In genomic region chr13:49539313-49539712, GRCh38 we compare ENCODE assay signal across 16 cellular contexts. TPM values are rescaled to one million over a fixed set of nuclear protein-coding genes. Genes with fewer than 3 reads are reported as not detected.
DNase-seq lines count a peak whose midpoint lies in the region; TF ChIP-seq lines count a peak whose summit lies in the region.
"Had no signal": no experiment of that assay in that cellular context is flagged by ENCODE, and none has a peak within 500 bp of the region (broad histone marks: within the 10 kb centered on the region; RNA-seq: fewer than 3 reads in every experiment).

No MANE protein-coding gene starts in this region.

- no peak for TF ChIP-seq POLR2A in erythroblast (IDR thresholded peaks at IDR 0.05; ENCODE audit: low read length)

- H3K79me1 ChIP-seq in mesenchymal stem cell (replicated peaks; ENCODE audit: low read length, poor library complexity, severe bottlenecking): peaks cover 2% of the 10 kb centered on the region

- CTCF ChIA-PET in CD4-positive, alpha-beta memory T cell (lab: Charles Lee; ENCODE audit: partially characterized antibody): interaction anchor here (1.2 to 1.7 kb wide), 3 partner anchors 67 to 239 kb away, joined by 3 read pairs; no protein-coding TSS in a partner anchor

- peak overlapping the region in 7 of 8 donors; percentile 23 to 90 (median 63) for H3K4me3 Mint-ChIP-seq in CD4-positive, alpha-beta memory T cell
- no peak overlapping the region for H3K4me3 Mint-ChIP-seq in activated T-helper 2 cell treated with anti-CD3 and anti-CD28 coated beads, Interferon-gamma antibody, Interleukin-2, Interleukin-4, amounts not matched to agents 10 μg/mL and 5 μg/mL and 100 μg/mL, durations not matched to agents 14 hours and 24 hours and 36 hours (ENCODE audit: low read depth)
- H3K4me3 Mint-ChIP-seq: neural crest cell had no signal

- TF ChIP-seq CTCF in GM13976 (IDR thresholded peaks at IDR 0.05; ENCODE audit: borderline replicate concordance, control extremely low read depth, extremely low read depth, insufficient read depth, missing control alignments): no peak

- POLR2A ChIA-PET in CD4-positive, alpha-beta memory T cell (lab: Charles Lee; ENCODE audit: partially characterized antibody): interaction anchor here (0.6 to 2.9 kb wide), 6 partner anchors 9 to 95 kb away, joined by 3 to 15 read pairs (median 8); partner anchors contain the start of genes CAB39L, PHF11, RCBTB1 and SETDB2

- no peak overlapping the region for H3K23ac ChIP-seq in mesenchymal stem cell (ENCODE audit: low read length in 2 of 2)

- H3K18ac ChIP-seq in mesenchymal stem cell (ENCODE audit: low read depth in 1 of 2, low read length in 2 of 2): no peak overlapping the region

- peaks cover 22 to 35% of the 10 kb centered on the region in 2 donors for H3K36me3 Mint-ChIP-seq in CD4-positive, alpha-beta memory T cell
- peaks cover 40% of the 10 kb centered on the region for H3K36me3 Mint-ChIP-seq in activated T-helper 2 cell treated with anti-CD3 and anti-CD28 coated beads, Interferon-gamma antibody, Interleukin-2, Interleukin-4, amounts not matched to agents 10 μg/mL and 5 μg/mL and 100 μg/mL, durations not matched to agents 14 hours and 24 hours and 36 hours (ENCODE audit: low read depth)

- H3K27ac ChIP-seq in BLaER1 (peak overlapping the region; percentile 86), mesenchymal stem cell (ENCODE audit: low read length, poor library complexity, severe bottlenecking) (no peak overlapping the region)
- H3K27ac ChIP-seq in CD4-positive, alpha-beta memory T cell (ENCODE audit: low read depth, low read length): no peak overlapping the region
- H3K27ac ChIP-seq: suprapubic skin had no signal

- intact Hi-C loops in CD4-positive, alpha-beta memory T cell (cut with micrococcal nuclease): loop anchor here (5.0 kb wide), 1 partner anchor 48 kb away; the partner anchor contains the start of gene RCBTB1
- intact Hi-C loops in activated T-helper 2 cell treated with anti-CD3 and anti-CD28 coated beads, Interferon-gamma antibody, Interleukin-2, Interleukin-4, amounts not matched to agents 10 μg/mL and 5 μg/mL and 100 μg/mL, durations not matched to agents 14 hours and 24 hours and 36 hours (cut with micrococcal nuclease): no loop called here

- no peaks in the 10 kb centered on the region for H3K27me3 Mint-ChIP-seq in CD4-positive, alpha-beta memory T cell
- H3K27me3 Mint-ChIP-seq in activated T-helper 2 cell treated with anti-CD3 and anti-CD28 coated beads, Interferon-gamma antibody, Interleukin-2, Interleukin-4, amounts not matched to agents 10 μg/mL and 5 μg/mL and 100 μg/mL, durations not matched to agents 14 hours and 24 hours and 36 hours (ENCODE audit: low read depth): no peaks in the 10 kb centered on the region

- in situ Hi-C loops in GM13976 (cut with MboI; ENCODE audit: low sequenced_read_pairs, unreplicated experiment): no loop called here

- H3K4ac ChIP-seq in mesenchymal stem cell (ENCODE audit: low read depth in 1 of 2, low read length in 2 of 2): no peak overlapping the region

- no peak for DNase-seq in CD4-positive, alpha-beta memory T cell
- DNase-seq in activated T-helper 2 cell treated with anti-CD3 and anti-CD28 coated beads, Interferon-gamma antibody, Interleukin-2, Interleukin-4, amounts not matched to agents 10 μg/mL and 5 μg/mL and 100 μg/mL, durations not matched to agents 14 hours and 24 hours and 36 hours (ENCODE audit: low spot score): no peak
- peak; percentile 25 for DNase-seq in mesenchymal stem cell
- no peak for DNase-seq in erythroblast (lab: John Stamatoyannopoulos, UW)
- DNase-seq in GM03348 (ENCODE audit: low spot score): no peak
- no peak for DNase-seq in GM13976 (ENCODE audit: low spot score)
- DNase-seq: adrenal gland; C1 segment of cervical spinal cord; central memory CD4-positive, alpha-beta T cell; DND-41; NCI-H1436 treated with DMSO at 0.1 percent for 48 hours; NCI-H345 had no signal

- no peak overlapping the region for H2AFZ ChIP-seq in mesenchymal stem cell (ENCODE audit: low read depth, low read length)

- no peak overlapping the region for H3K14ac ChIP-seq in mesenchymal stem cell (ENCODE audit: low read length in 2 of 2)

- H3K4me3 ChIP-seq in BLaER1 (no peak overlapping the region), mesenchymal stem cell (ENCODE audit: insufficient read depth in 1 of 2, low read depth in 1 of 2, low read length in 2 of 2) (no peak overlapping the region)
- no peak overlapping the region for H3K4me3 ChIP-seq in CD4-positive, alpha-beta memory T cell (ENCODE audit: low read length in 2 of 2)
- H3K4me3 ChIP-seq: adrenal gland, lung, suprapubic skin had no signal

- 82% methylated on average over 4 of the region's 5 CpGs for WGBS in mesenchymal stem cell

- H3K9me3 Mint-ChIP-seq in CD4-positive, alpha-beta memory T cell: no peaks in the 10 kb centered on the region
- no peaks in the 10 kb centered on the region for H3K9me3 Mint-ChIP-seq in activated T-helper 2 cell treated with anti-CD3 and anti-CD28 coated beads, Interferon-gamma antibody, Interleukin-2, Interleukin-4, amounts not matched to agents 10 μg/mL and 5 μg/mL and 100 μg/mL, durations not matched to agents 14 hours and 24 hours and 36 hours
- H3K9me3 Mint-ChIP-seq: neural crest cell had no signal

- no peak overlapping the region for H2BK120ac ChIP-seq in mesenchymal stem cell (ENCODE audit: low read depth, low read length)

- H3K27ac Mint-ChIP-seq in CD4-positive, alpha-beta memory T cell: peak overlapping the region; percentile 18 to 86 (median 84)
- peak overlapping the region; percentile 62 for H3K27ac Mint-ChIP-seq in activated T-helper 2 cell treated with anti-CD3 and anti-CD28 coated beads, Interferon-gamma antibody, Interleukin-2, Interleukin-4, amounts not matched to agents 10 μg/mL and 5 μg/mL and 100 μg/mL, durations not matched to agents 14 hours and 24 hours and 36 hours

- no peak overlapping the region for H2BK5ac ChIP-seq in mesenchymal stem cell (ENCODE audit: low read depth, low read length, poor library complexity, severe bottlenecking)

- H3K4me2 ChIP-seq in BLaER1 (peak overlapping the region; percentile 85), mesenchymal stem cell (ENCODE audit: low read length, poor library complexity, severe bottlenecking) (no peak overlapping the region)

- no peak overlapping the region for H2BK12ac ChIP-seq in mesenchymal stem cell (ENCODE audit: low read length in 2 of 2)

- no peaks in the 10 kb centered on the region for H3K27me3 ChIP-seq in BLaER1
- H3K27me3 ChIP-seq in CD4-positive, alpha-beta memory T cell (ENCODE audit: insufficient read depth, low read length): no peaks in the 10 kb centered on the region
- no peaks in the 10 kb centered on the region for H3K27me3 ChIP-seq in mesenchymal stem cell (ENCODE audit: control insufficient read depth in 1 of 2, insufficient read depth in 1 of 2, low read length in 2 of 2)
- H3K27me3 ChIP-seq: adrenal gland, suprapubic skin had no signal

- H3K36me3 ChIP-seq in BLaER1 (peaks cover 50% of the 10 kb centered on the region), mesenchymal stem cell (ENCODE audit: control insufficient read depth in 1 of 2, insufficient read depth in 2 of 2, low read depth in 1 of 2, low read length in 2 of 2) (peaks cover 0 to 76% of the 10 kb centered on the region in 2 experiments)
- H3K36me3 ChIP-seq in CD4-positive, alpha-beta memory T cell (ENCODE audit: insufficient read depth, low read length): peaks cover 8% of the 10 kb centered on the region

- H3K9me3 ChIP-seq in BLaER1 (no peaks in the 10 kb centered on the region), mesenchymal stem cell (ENCODE audit: control insufficient read depth, low read length) (no peaks in the 10 kb centered on the region)
- H3K9me3 ChIP-seq in CD4-positive, alpha-beta memory T cell (ENCODE audit: control insufficient read depth in 1 of 2, low read length in 2 of 2): no peaks in the 10 kb centered on the region
- H3K9me3 ChIP-seq: adrenal gland, suprapubic skin had no signal

- H4K91ac ChIP-seq in mesenchymal stem cell (ENCODE audit: low read length): no peak overlapping the region

- H3K4me1 ChIP-seq in BLaER1 (peaks cover 92% of the 10 kb centered on the region), mesenchymal stem cell (ENCODE audit: control insufficient read depth, insufficient read depth, low read depth, low read length) (no peaks in the 10 kb centered on the region)
- peaks cover 20% of the 10 kb centered on the region for H3K4me1 ChIP-seq in CD4-positive, alpha-beta memory T cell (ENCODE audit: insufficient read depth, low read length)
- H3K4me1 ChIP-seq: suprapubic skin had no signal

- H4K20me1 ChIP-seq in BLaER1: no peaks in the 10 kb centered on the region

- H3K4me1 Mint-ChIP-seq in CD4-positive, alpha-beta memory T cell: peaks cover 18 to 19% (median 19%) of the 10 kb centered on the region in 4 donors
- H3K4me1 Mint-ChIP-seq in activated T-helper 2 cell treated with anti-CD3 and anti-CD28 coated beads, Interferon-gamma antibody, Interleukin-2, Interleukin-4, amounts not matched to agents 10 μg/mL and 5 μg/mL and 100 μg/mL, durations not matched to agents 14 hours and 24 hours and 36 hours (ENCODE audit: low read depth): peaks cover 21% of the 10 kb centered on the region

- H3K9ac ChIP-seq in BLaER1 (peak overlapping the region; percentile 72; the same call in 1 of the 2 replicates), mesenchymal stem cell (ENCODE audit: low read length) (no peak overlapping the region)

- no peak overlapping the region for H2AK5ac ChIP-seq in mesenchymal stem cell (ENCODE audit: low read length, severe bottlenecking)

- no peak overlapping the region for H2BK15ac ChIP-seq in mesenchymal stem cell (ENCODE audit: low read depth, poor library complexity, severe bottlenecking)

- no peak overlapping the region for H4K8ac ChIP-seq in mesenchymal stem cell (ENCODE audit: low read length)

RNA-seq across cellular contexts. Expression of gene PHF11, which starts 43.6 kb away (rescaled TPM):
- total RNA-seq in CD4-positive, alpha-beta memory T cell: 100 to 1,000 TPM; 138 to 139 TPM
- 10 to 100 TPM; 90.4 to 97.3 TPM for polyA plus RNA-seq in CD4-positive, alpha-beta memory T cell
- total RNA-seq in activated T-helper 2 cell treated with anti-CD3 and anti-CD28 coated beads, Interferon-gamma antibody, Interleukin-2, Interleukin-4, amounts not matched to agents 10 μg/mL and 5 μg/mL and 100 μg/mL, durations not matched to agents 14 hours and 24 hours and 36 hours: 47.9 and 52.9 TPM in 2 replicates
- polyA plus RNA-seq in mesenchymal stem cell (2013, experiment 1 of 2): 35.2 TPM
- 34.4 TPM for polyA plus RNA-seq in mesenchymal stem cell (2013, experiment 2 of 2)

RNA-seq across cellular contexts. Expression of gene RCBTB1, which starts 46.0 kb away (rescaled TPM):
- 10 to 100 TPM; 20.7 to 21.3 TPM for total RNA-seq in CD4-positive, alpha-beta memory T cell
- 10 to 100 TPM; 11.2 to 14.0 TPM for polyA plus RNA-seq in CD4-positive, alpha-beta memory T cell
- total RNA-seq in activated T-helper 2 cell treated with anti-CD3 and anti-CD28 coated beads, Interferon-gamma antibody, Interleukin-2, Interleukin-4, amounts not matched to agents 10 μg/mL and 5 μg/mL and 100 μg/mL, durations not matched to agents 14 hours and 24 hours and 36 hours: 13.5 and 16.0 TPM in 2 replicates
- polyA plus RNA-seq in mesenchymal stem cell (2013, experiment 1 of 2): 13.2 TPM
- 14.0 TPM for polyA plus RNA-seq in mesenchymal stem cell (2013, experiment 2 of 2)
